8 cellular contexts compared by ENCODE assay signal in genomic region chr22:31248138-31248745, GRCh38. TPM values are rescaled to one million over a fixed set of nuclear protein-coding genes. Genes with fewer than 3 reads are reported as not detected.
DNase-seq lines count a peak whose midpoint lies in the region; ATAC-seq and TF ChIP-seq lines count a peak whose summit lies in the region.

No MANE protein-coding gene starts in this region.

- no peak for TF ChIP-seq CTCF in CD4-positive, alpha-beta T cell (IDR thresholded peaks at IDR 0.05)
- TF ChIP-seq CTCF in lower leg skin (IDR thresholded peaks at IDR 0.05) = no peak

- H3K27ac ChIP-seq in CD4-positive, alpha-beta T cell (ENCODE audit: low read depth, low read length) = no peak overlapping the region
- H3K27ac ChIP-seq in duodenal mucosa (ENCODE audit: low read depth, low read length) = peak overlapping the region; percentile 24

- TF ChIP-seq POLR2A in lower leg skin (IDR thresholded peaks at IDR 0.05) = no peak

- intact Hi-C loops in CD4-positive, alpha-beta T cell (cut with DNase I, micrococcal nuclease) = no loop called here
- intact Hi-C loops in lower leg skin (cut with DNase I; ENCODE audit: low total_unique reads) = no loop called here

- WGBS in lower leg skin, 2 donors = 22 to 24% methylated on average over 13 to 17 of the region's 17 CpGs

- H3K4me1 ChIP-seq in duodenal mucosa (ENCODE audit: control insufficient read depth in 1 of 2, insufficient read depth in 2 of 2, low read length in 2 of 2) = peaks cover 61 to 80% of the 10 kb centered on the region in 2 donors

- H3K9me3 Mint-ChIP-seq in CD4-positive, alpha-beta T cell = no peaks in the 10 kb centered on the region
- H3K9me3 Mint-ChIP-seq in activated CD8-positive, alpha-beta T cell treated with anti-CD3 and anti-CD28 coated beads, Interleukin-2, amount 10 ng/mL, durations not matched to agents 7 days and 5 days (ENCODE audit: insufficient read depth) = no peaks in the 10 kb centered on the region

- H3K27ac Mint-ChIP-seq in CD4-positive, alpha-beta T cell = peak overlapping the region; percentile 34
- peak overlapping the region; percentile 77 for H3K27ac Mint-ChIP-seq in activated CD8-positive, alpha-beta T cell treated with anti-CD3 and anti-CD28 coated beads, Interleukin-2, amount 10 ng/mL, durations not matched to agents 7 days and 5 days

- H3K9ac ChIP-seq in duodenal mucosa (ENCODE audit: low read depth in 1 of 2, low read length in 2 of 2) = peak overlapping the region in 1 of 2 donors; percentile 6

- CTCF ChIA-PET in CD4-positive, alpha-beta T cell (lab: Charles Lee) = interaction anchor here (0.8 to 1.5 kb wide), 4 partner anchors 16 to 163 kb away, joined by 3 to 5 read pairs (median 4); partner anchors contain the start of gene LIMK2
- CTCF ChIA-PET in activated CD8-positive, alpha-beta T cell treated with anti-CD3 and anti-CD28 coated beads, Interleukin-2, amount 10 ng/mL, durations not matched to agents 7 days and 5 days (lab: Charles Lee) = interaction anchor here (1.0 to 2.3 kb wide), 4 partner anchors 9 to 36 kb away, joined by 3 to 11 read pairs (median 8); partner anchors contain the start of gene LIMK2

- H3K9me3 ChIP-seq in CD4-positive, alpha-beta T cell (ENCODE audit: control insufficient read depth, low read length) = no peaks in the 10 kb centered on the region
- no peaks in the 10 kb centered on the region for H3K9me3 ChIP-seq in duodenal mucosa (ENCODE audit: control insufficient read depth in 1 of 2, low read length in 2 of 2)

- H3K36me3 ChIP-seq in duodenal mucosa (ENCODE audit: control insufficient read depth in 1 of 2, insufficient read depth in 2 of 2, low read length in 2 of 2) = peaks cover 5 to 13% of the 10 kb centered on the region in 2 donors

- H3K27me3 Mint-ChIP-seq in CD4-positive, alpha-beta T cell = no peaks in the 10 kb centered on the region
- H3K27me3 Mint-ChIP-seq in activated CD8-positive, alpha-beta T cell treated with anti-CD3 and anti-CD28 coated beads, Interleukin-2, amount 10 ng/mL, durations not matched to agents 7 days and 5 days (ENCODE audit: low read depth) = no peaks in the 10 kb centered on the region

- peak overlapping the region; percentile 83 for H3K4me3 Mint-ChIP-seq in CD4-positive, alpha-beta T cell
- peak overlapping the region; percentile 48 for H3K4me3 Mint-ChIP-seq in activated CD8-positive, alpha-beta T cell treated with anti-CD3 and anti-CD28 coated beads, Interleukin-2, amount 10 ng/mL, durations not matched to agents 7 days and 5 days

- peaks cover 4% of the 10 kb centered on the region for H3K36me3 Mint-ChIP-seq in CD4-positive, alpha-beta T cell (ENCODE audit: low read depth)
- peaks cover 6% of the 10 kb centered on the region for H3K36me3 Mint-ChIP-seq in activated CD8-positive, alpha-beta T cell treated with anti-CD3 and anti-CD28 coated beads, Interleukin-2, amount 10 ng/mL, durations not matched to agents 7 days and 5 days (ENCODE audit: low read depth)

- peak; percentile 50 to 73 (median 62) for DNase-seq in CD4-positive, alpha-beta T cell
- peak; percentile 75 for DNase-seq in NAMALWA (ENCODE audit: low spot score)
- peak; percentile 89 for DNase-seq in activated CD8-positive, alpha-beta T cell treated with anti-CD3 and anti-CD28 coated beads, Interleukin-2, amount 10 ng/mL, durations not matched to agents 7 days and 5 days
- peak; percentile 77 to 90 for DNase-seq in lower leg skin (ENCODE audit: low spot score in 2 of 2)
- DNase-seq in stimulated activated CD4-positive, alpha-beta T cell treated with anti-CD3 and anti-CD28 coated beads, Interleukin-2, amount 100 ng/mL, for 4 hours (ENCODE audit: low read depth) = peak; percentile 40
- DNase-seq in NK-92 treated with Interleukin-12 subunit alpha and Interleukin-12 subunit beta, amount 100 ng/mL, for 24 hours (lab: John Stamatoyannopoulos, UW) = no peak

- peaks cover 44% of the 10 kb centered on the region for H3K4me1 Mint-ChIP-seq in CD4-positive, alpha-beta T cell (ENCODE audit: low read depth)
- peaks cover 34% of the 10 kb centered on the region for H3K4me1 Mint-ChIP-seq in activated CD8-positive, alpha-beta T cell treated with anti-CD3 and anti-CD28 coated beads, Interleukin-2, amount 10 ng/mL, durations not matched to agents 7 days and 5 days (ENCODE audit: low read depth)

- H3K27me3 ChIP-seq in CD4-positive, alpha-beta T cell (ENCODE audit: control insufficient read depth, insufficient read depth, low read length) = no peaks in the 10 kb centered on the region
- H3K27me3 ChIP-seq in duodenal mucosa (ENCODE audit: control insufficient read depth in 1 of 2, insufficient read depth in 2 of 2, low read length in 2 of 2) = no peaks in the 10 kb centered on the region

- H3K4me3 ChIP-seq in duodenal mucosa (ENCODE audit: low read depth in 1 of 2, low read length in 2 of 2) (peak overlapping the region; percentile 6 to 45), lower leg skin (ENCODE audit: low read depth, poor library complexity, severe bottlenecking) (peak overlapping the region; percentile 54)

- ATAC-seq in CD4-positive, alpha-beta T cell (ENCODE audit: poor library complexity) = peak; percentile 100
- ATAC-seq in activated CD8-positive, alpha-beta T cell treated with anti-CD3 and anti-CD28 coated beads, Interleukin-2, amount 10 ng/mL, durations not matched to agents 7 days and 5 days = peak; percentile 100
- ATAC-seq in HG03442 (IDR thresholded peaks at IDR 0.05; ENCODE audit: unreplicated experiment) = no peak

- POLR2A ChIA-PET in CD4-positive, alpha-beta T cell (lab: Charles Lee) = interaction anchor here (0.6 to 3.5 kb wide), 15 partner anchors 18 to 490 kb away, joined by 3 to 28 read pairs (median 6); partner anchors contain the start of genes LIMK2, PIK3IP1, SELENOM and TUG1
- POLR2A ChIA-PET in activated CD8-positive, alpha-beta T cell treated with anti-CD3 and anti-CD28 coated beads, Interleukin-2, amount 10 ng/mL, durations not matched to agents 7 days and 5 days (lab: Charles Lee) = interaction anchor here (0.5 to 1.1 kb wide), 5 partner anchors 32 to 1027 kb away, joined by 3 to 6 read pairs (median 4); no protein-coding TSS in a partner anchor

RNA-seq across cellular contexts. Expression of gene LIMK2, which starts 36.1 kb away (rescaled TPM):
- 10 to 100 TPM; 13.1 to 14.6 TPM for total RNA-seq in CD4-positive, alpha-beta T cell
- 10 to 100 TPM; 42.7 to 44.3 TPM for total RNA-seq in activated CD8-positive, alpha-beta T cell treated with anti-CD3 and anti-CD28 coated beads, Interleukin-2, amount 10 ng/mL, durations not matched to agents 7 days and 5 days
- total RNA-seq in lower leg skin = 100 to 1,000 TPM; 135 to 218 (median 168) TPM

RNA-seq across cellular contexts. Expression of gene PIK3IP1, which starts 44.0 kb away (rescaled TPM):
- 1,000 to 10,000 TPM; 1,063 to 1,072 TPM for total RNA-seq in CD4-positive, alpha-beta T cell
- 10 to 100 TPM; 13.2 to 16.1 TPM for total RNA-seq in activated CD8-positive, alpha-beta T cell treated with anti-CD3 and anti-CD28 coated beads, Interleukin-2, amount 10 ng/mL, durations not matched to agents 7 days and 5 days
- total RNA-seq in lower leg skin = 100 to 1,000 TPM in 3 of 4 donors, 10 to 100 TPM in 1; 84.8 to 162 (median 120) TPM

Comparison
In these comparisons a context has a peak if more than half of its experiments do, and no peak if none do; other contexts are left out.
1. RNA of gene PIK3IP1, which starts 44.0 kb away (total RNA-seq): 1,063 to 1,072 TPM in CD4-positive, alpha-beta T cell; 84.8 to 162 TPM in lower leg skin and 13.2 to 16.1 TPM in activated CD8-positive, alpha-beta T cell treated with anti-CD3 and anti-CD28 coated beads, Interleukin-2, amount 10 ng/mL, durations not matched to agents 7 days and 5 days; every median in the first group is over 4 times any median in the second.